9 cellular contexts compared by ENCODE assay signal in the genomic region with DNA sequence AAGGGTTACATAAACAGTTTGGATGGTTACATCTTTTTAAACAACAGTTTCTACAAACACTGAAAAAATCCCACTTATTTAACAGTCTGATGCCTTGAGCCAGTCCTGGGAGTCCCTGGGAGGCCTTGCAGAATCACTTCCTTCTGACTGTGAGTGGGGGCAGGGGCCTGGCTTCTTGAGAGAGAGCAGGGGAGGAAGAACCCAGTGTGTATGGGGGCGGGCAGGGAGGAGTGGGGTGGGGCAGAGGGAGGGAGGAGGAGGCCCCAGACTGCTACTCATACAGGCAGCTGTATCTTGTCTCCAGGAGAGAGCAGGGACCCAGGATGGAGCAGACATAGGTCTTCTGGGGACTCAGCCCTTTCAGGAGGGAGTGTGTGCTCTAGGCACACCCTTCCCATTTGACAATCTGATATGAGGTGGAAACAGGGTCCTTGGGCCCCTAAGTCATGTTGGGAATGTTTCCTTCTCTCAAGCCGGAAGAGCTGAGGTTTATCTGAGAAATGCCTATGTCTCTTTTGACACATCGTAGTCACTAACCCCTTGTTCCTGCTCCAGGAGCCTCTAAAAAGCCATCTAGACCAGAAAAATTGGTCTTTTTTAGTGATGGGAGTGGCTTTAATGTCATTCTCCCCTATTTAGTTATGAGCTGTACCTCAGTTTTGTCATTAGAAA. TPM values are rescaled to one million over a fixed set of nuclear protein-coding genes. Genes with fewer than 3 reads are reported as not detected.
DNase-seq lines count a peak whose midpoint lies in the region; ATAC-seq and TF ChIP-seq lines count a peak whose summit lies in the region.
"Had no signal": no experiment of that assay in that cellular context is flagged by ENCODE, and none has a peak within 500 bp of the region (broad histone marks: within the 10 kb centered on the region; RNA-seq: fewer than 3 reads in every experiment).

No MANE protein-coding gene starts in this region.

- H4K91ac ChIP-seq in neuronal stem cell (ENCODE audit: low read depth, low read length, poor library complexity): no peak overlapping the region

- no peaks in the 10 kb centered on the region for H3K9me3 ChIP-seq in neuronal stem cell (replicated peaks in 1 of 2; ENCODE audit: control insufficient read depth in 2 of 2, insufficient read depth in 1 of 2, low read depth in 1 of 2, low read length in 2 of 2)
- no peaks in the 10 kb centered on the region for H3K9me3 ChIP-seq in PC-9 (ENCODE audit: insufficient read depth, low read depth)

- peak overlapping the region; percentile 61 for H3K4me3 Mint-ChIP-seq in activated CD4-positive, alpha-beta T cell treated with anti-CD3 and anti-CD28 coated beads, Interleukin-2, amount 10 ng/mL, durations not matched to agents 24 days and 14 days

- no CpG with 5 or more reads among the region's 3 CpGs for WGBS in neuronal stem cell (ENCODE audit: extremely low coverage in 2 of 2, insufficient read length in 2 of 2, insufficient replicate concordance in 1 of 2), 2 donors

- no peak overlapping the region for H3K4ac ChIP-seq in neuronal stem cell (ENCODE audit: low read length)

- H2BK120ac ChIP-seq in neuronal stem cell (ENCODE audit: low read depth, low read length): no peak overlapping the region

- DNase-seq in Caki2 (ENCODE audit: low read depth) (peak; percentile 51), HUDEP-2 (lab: John Stamatoyannopoulos, UW; ENCODE audit: unreplicated experiment in 76 of 76) (peak in 50 of 76 experiments; percentile 13 to 78 (median 55)), neuronal stem cell (ENCODE audit: low spot score) (no peak), PC-9 (no peak), NCI-H1092 (lab: John Stamatoyannopoulos, UW) (no peak)
- peak; percentile 87 for DNase-seq in activated CD4-positive, alpha-beta T cell treated with anti-CD3 and anti-CD28 coated beads, Interleukin-2, amount 10 ng/mL, durations not matched to agents 24 days and 14 days

- H3K27me3 Mint-ChIP-seq in activated CD4-positive, alpha-beta T cell treated with anti-CD3 and anti-CD28 coated beads, Interleukin-2, amount 10 ng/mL, durations not matched to agents 24 days and 14 days: no peaks in the 10 kb centered on the region

- no peaks in the 10 kb centered on the region for H4K20me1 ChIP-seq in PC-9 (ENCODE audit: insufficient read depth)

- no peaks in the 10 kb centered on the region for H3F3A ChIP-seq in PC-9 (ENCODE audit: insufficient read depth, low read depth)

- no peak overlapping the region for H3K4me3 ChIP-seq in neuronal stem cell (ENCODE audit: low read length in 2 of 2)
- H3K4me3 ChIP-seq in PC-9: no peak overlapping the region

- intact Hi-C loops in activated CD4-positive, alpha-beta T cell treated with anti-CD3 and anti-CD28 coated beads, Interleukin-2, amount 10 ng/mL, durations not matched to agents 24 days and 14 days (cut with micrococcal nuclease): loop anchor here (1.0 kb wide), 3 partner anchors 9 to 21 kb away; no protein-coding TSS in a partner anchor
- intact Hi-C loops in PC-9 (cut with micrococcal nuclease; ENCODE audit: unreplicated experiment): no loop called here

- no peak overlapping the region for H3K23ac ChIP-seq in neuronal stem cell (ENCODE audit: low read depth, low read length, poor library complexity)

- no peak overlapping the region for H4K8ac ChIP-seq in neuronal stem cell (ENCODE audit: low read depth, low read length)

- peaks cover 71% of the 10 kb centered on the region for H3K4me1 Mint-ChIP-seq in activated CD4-positive, alpha-beta T cell treated with anti-CD3 and anti-CD28 coated beads, Interleukin-2, amount 10 ng/mL, durations not matched to agents 24 days and 14 days

- POLR2A ChIA-PET in PC-9 (lab: Charles Lee; ENCODE audit: unreplicated experiment): no interaction called here

- ATAC-seq in GM21423 (IDR thresholded peaks at IDR 0.05; ENCODE audit: unreplicated experiment) (peak; percentile 86), esophagus mucosa (peak; percentile 48)
- ATAC-seq: Panc1 had no signal

- H2BK5ac ChIP-seq in neuronal stem cell (ENCODE audit: low read length): no peak overlapping the region

- peak overlapping the region; percentile 86 for H3K27ac Mint-ChIP-seq in activated CD4-positive, alpha-beta T cell treated with anti-CD3 and anti-CD28 coated beads, Interleukin-2, amount 10 ng/mL, durations not matched to agents 24 days and 14 days

- no peak overlapping the region for H2BK12ac ChIP-seq in neuronal stem cell (ENCODE audit: low read length)

- no peaks in the 10 kb centered on the region for H3K9me2 ChIP-seq in PC-9 (ENCODE audit: insufficient read depth)

- in situ Hi-C loops in Caki2 (cut with HindIII; ENCODE audit: low pct_unique_long_range_greater_than_20kb, low sequenced_read_pairs): no loop called here

- H3K36me3 ChIP-seq in neuronal stem cell (replicated peaks in 1 of 2; ENCODE audit: control insufficient read depth in 2 of 2, insufficient read depth in 2 of 2, low read length in 2 of 2): no peaks in the 10 kb centered on the region
- H3K36me3 ChIP-seq in PC-9 (ENCODE audit: low read depth): no peaks in the 10 kb centered on the region

- H3K79me1 ChIP-seq in neuronal stem cell (ENCODE audit: low read depth, low read length): no peaks in the 10 kb centered on the region

- no peak overlapping the region for H3K9ac ChIP-seq in neuronal stem cell (ENCODE audit: low read depth, low read length, poor library complexity)

- H3K36me3 Mint-ChIP-seq in activated CD4-positive, alpha-beta T cell treated with anti-CD3 and anti-CD28 coated beads, Interleukin-2, amount 10 ng/mL, durations not matched to agents 24 days and 14 days (ENCODE audit: low read depth): peaks cover 39% of the 10 kb centered on the region

- CTCF ChIA-PET in PC-9 (lab: Charles Lee): interaction anchor here (0.6 kb wide), 1 partner anchor 26 kb away, joined by 4 read pairs; no protein-coding TSS in a partner anchor

- no peak overlapping the region for H2BK15ac ChIP-seq in neuronal stem cell (ENCODE audit: low read length)

- no peaks in the 10 kb centered on the region for H3K9me3 Mint-ChIP-seq in activated CD4-positive, alpha-beta T cell treated with anti-CD3 and anti-CD28 coated beads, Interleukin-2, amount 10 ng/mL, durations not matched to agents 24 days and 14 days

- H2AFZ ChIP-seq in neuronal stem cell (ENCODE audit: low read length) (peak overlapping the region; percentile 64), PC-9 (no peak overlapping the region)

- H3K4me1 ChIP-seq in neuronal stem cell (ENCODE audit: control insufficient read depth in 2 of 2, insufficient read depth in 1 of 2, low read depth in 1 of 2, low read length in 2 of 2) (peaks cover 2 to 11% of the 10 kb centered on the region in 2 donors), PC-9 (replicated peaks; ENCODE audit: insufficient read depth) (no peaks in the 10 kb centered on the region; the same call in 1 of the 2 replicates)

- no peaks in the 10 kb centered on the region for H3K79me2 ChIP-seq in PC-9 (ENCODE audit: low read depth)

- H3K27me3 ChIP-seq in neuronal stem cell (ENCODE audit: control insufficient read depth in 3 of 3, insufficient read depth in 3 of 3, low read depth in 1 of 3, low read length in 3 of 3) (no peaks in the 10 kb centered on the region), PC-9 (ENCODE audit: insufficient read depth, low read depth) (no peaks in the 10 kb centered on the region)

- H3K4me2 ChIP-seq in neuronal stem cell (ENCODE audit: insufficient read depth, low read length, poor library complexity, severe bottlenecking) (no peak overlapping the region), PC-9 (no peak overlapping the region)

- no TSS peak for BruUV-seq in PC-9 (replicated peaks; lab: Mats Ljungman, UMichigan)

- H3K18ac ChIP-seq in neuronal stem cell (ENCODE audit: low read length): no peak overlapping the region

- H3K27ac ChIP-seq in neuronal stem cell (replicated peaks; ENCODE audit: low read length) (no peak overlapping the region), PC-9 (no peak overlapping the region)

- no peak overlapping the region for H3K14ac ChIP-seq in neuronal stem cell (ENCODE audit: low read length)

- no peak overlapping the region for H2AK5ac ChIP-seq in neuronal stem cell (ENCODE audit: low read depth, low read length)

- TF ChIP-seq CTCF in PC-9 (conservative IDR thresholded peaks at IDR 0.05): no peak

RNA-seq across cellular contexts. Expression of a gene that starts 52.8 kb away (rescaled TPM):
- 12.2 and 19.7 TPM in 2 replicates for total RNA-seq in Caki2 (2014; rRNA removed; shearing (Covaris generic); ENCODE audit: low replicate concordance)
- total RNA-seq in activated CD4-positive, alpha-beta T cell treated with anti-CD3 and anti-CD28 coated beads, Interleukin-2, amount 10 ng/mL, durations not matched to agents 24 days and 14 days: 167 and 181 TPM in 2 replicates
- total RNA-seq in esophagus mucosa (9.1 TPM), PC-9 (2021) (27.1 and 38.9 TPM in 2 replicates)
- 1.4 TPM for polyA plus RNA-seq in neuronal stem cell (2013, experiment 1 of 2)
- polyA plus RNA-seq in neuronal stem cell (2013, experiment 2 of 2): 1.5 TPM

Comparison
In these comparisons a context has a peak if more than half of its experiments do, and no peak if none do; other contexts are left out.
1. DNase-seq: peak in Caki2 (single experiment), HUDEP-2 (50 of 76) and activated CD4-positive, alpha-beta T cell treated with anti-CD3 and anti-CD28 coated beads, Interleukin-2, amount 10 ng/mL, durations not matched to agents 24 days and 14 days (single experiment); none in neuronal stem cell (single experiment), PC-9 (0 of 2) and NCI-H1092 (single experiment).